Comparison of ENCODE assay signal across 1 cellular context in the genomic region with DNA sequence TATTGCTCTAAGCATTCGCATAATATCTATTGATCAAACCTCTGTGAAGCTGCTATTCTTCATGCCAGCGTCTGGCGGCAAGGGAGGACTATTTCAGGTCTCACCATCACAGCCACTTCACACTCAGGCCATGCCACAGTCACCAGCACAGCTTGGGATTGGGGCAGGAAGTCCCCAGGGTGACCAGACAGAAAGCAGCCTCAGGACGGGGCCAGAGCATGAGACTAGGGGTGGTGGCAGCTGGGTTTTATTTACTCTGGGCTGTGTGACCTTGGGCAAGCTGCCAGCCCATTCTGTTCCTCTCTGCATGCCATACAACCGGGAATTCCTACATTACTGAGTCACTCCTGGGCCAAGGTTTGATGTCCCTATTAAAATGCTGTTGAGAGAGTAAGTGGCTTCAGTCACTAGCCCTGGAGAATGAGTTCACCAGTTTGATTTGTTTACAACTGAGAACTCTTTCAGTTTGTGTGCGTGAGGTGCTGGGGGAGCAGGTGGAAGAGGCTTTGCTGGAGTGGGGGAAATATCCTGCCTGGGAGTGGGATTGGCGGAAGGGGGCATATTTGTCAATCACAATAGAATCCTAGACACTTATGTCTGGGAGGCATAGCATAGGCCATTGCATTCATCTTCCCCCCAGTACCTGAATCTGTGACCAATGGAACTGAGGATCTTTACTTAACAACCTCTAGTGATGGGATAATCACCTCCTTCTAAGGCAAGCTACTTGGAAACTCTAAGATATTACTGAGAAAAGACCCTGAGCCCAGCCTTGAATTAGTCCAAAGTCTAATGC.
A peak's percentile ranks its signal among the peaks of the same experiment; 100 is the strongest.
TF ChIP-seq lines count a peak whose summit lies in the region.

No MANE protein-coding gene starts in this region.

TF ChIP-seq in HepG2, 621 proteins besides CTCF, POLR2A, EP300 and RAD21 (continued from another document and continues in another):
- TF ChIP-seq ARID3A (IDR thresholded peaks at IDR 0.05; ENCODE audit: low read depth, low read length) = peak; percentile 97
- no peak for TF ChIP-seq CEBPG (CRISPR knock-in tag; IDR thresholded peaks at IDR 0.05)
- peak; percentile 41; the same call in 1 of the 2 replicates for TF ChIP-seq SOX13 (IDR thresholded peaks at IDR 0.05)
- peak in 1 of 2 experiments; percentile 91; a peak in 2 of 4 replicates for TF ChIP-seq SOX13 (CRISPR knock-in tag; conservative IDR thresholded peaks at IDR 0.05 in 1 of 2, IDR thresholded peaks at IDR 0.05 in 1 of 2)
- TF ChIP-seq, protein P1, sequence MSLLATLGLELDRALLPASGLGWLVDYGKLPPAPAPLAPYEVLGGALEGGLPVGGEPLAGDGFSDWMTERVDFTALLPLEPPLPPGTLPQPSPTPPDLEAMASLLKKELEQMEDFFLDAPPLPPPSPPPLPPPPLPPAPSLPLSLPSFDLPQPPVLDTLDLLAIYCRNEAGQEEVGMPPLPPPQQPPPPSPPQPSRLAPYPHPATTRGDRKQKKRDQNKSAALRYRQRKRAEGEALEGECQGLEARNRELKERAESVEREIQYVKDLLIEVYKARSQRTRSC (CRISPR knock-in tag; IDR thresholded peaks at IDR 0.05; ENCODE audit: low read depth) = no peak
- TF ChIP-seq, protein P2, sequence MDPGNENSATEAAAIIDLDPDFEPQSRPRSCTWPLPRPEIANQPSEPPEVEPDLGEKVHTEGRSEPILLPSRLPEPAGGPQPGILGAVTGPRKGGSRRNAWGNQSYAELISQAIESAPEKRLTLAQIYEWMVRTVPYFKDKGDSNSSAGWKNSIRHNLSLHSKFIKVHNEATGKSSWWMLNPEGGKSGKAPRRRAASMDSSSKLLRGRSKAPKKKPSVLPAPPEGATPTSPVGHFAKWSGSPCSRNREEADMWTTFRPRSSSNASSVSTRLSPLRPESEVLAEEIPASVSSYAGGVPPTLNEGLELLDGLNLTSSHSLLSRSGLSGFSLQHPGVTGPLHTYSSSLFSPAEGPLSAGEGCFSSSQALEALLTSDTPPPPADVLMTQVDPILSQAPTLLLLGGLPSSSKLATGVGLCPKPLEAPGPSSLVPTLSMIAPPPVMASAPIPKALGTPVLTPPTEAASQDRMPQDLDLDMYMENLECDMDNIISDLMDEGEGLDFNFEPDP (CRISPR knock-in tag; conservative IDR thresholded peaks at IDR 0.05) = no peak
- peak; percentile 76; the same call in 1 of the 2 replicates for TF ChIP-seq SPEN (CRISPR knock-in tag; IDR thresholded peaks at IDR 0.05; ENCODE audit: low read depth)
- no peak for TF ChIP-seq KDM2A (CRISPR knock-in tag; IDR thresholded peaks at IDR 0.05; ENCODE audit: borderline replicate concordance, low read depth)
- TF ChIP-seq SMARCE1 (IDR thresholded peaks at IDR 0.05; ENCODE audit: borderline replicate concordance) = no peak
- TF ChIP-seq ZNF432 (CRISPR knock-in tag; IDR thresholded peaks at IDR 0.05; ENCODE audit: borderline replicate concordance) = no peak
- TF ChIP-seq FOXP1 (IDR thresholded peaks at IDR 0.05) = peak; percentile 53; the same call in 1 of the 2 replicates
- peak; percentile 82 for TF ChIP-seq FOXP1 (CRISPR knock-in tag; IDR thresholded peaks at IDR 0.05)
- TF ChIP-seq PHF5A (CRISPR knock-in tag; IDR thresholded peaks at IDR 0.05; ENCODE audit: low read depth, unreplicated experiment) = no peak
- peak; percentile 79; the same call in 1 of the 2 replicates for TF ChIP-seq ZFP90 (CRISPR knock-in tag; IDR thresholded peaks at IDR 0.05; ENCODE audit: borderline replicate concordance)
- TF ChIP-seq RBM39 (IDR thresholded peaks at IDR 0.05; ENCODE audit: low read depth, low read length, poor library complexity, severe bottlenecking) = no peak
- no peak for TF ChIP-seq ZUFSP (CRISPR knock-in tag; IDR thresholded peaks at IDR 0.05; ENCODE audit: borderline replicate concordance)
- peak; percentile 70; the same call in 1 of the 2 replicates for TF ChIP-seq PITX1 (CRISPR knock-in tag; IDR thresholded peaks at IDR 0.05)
- no peak for TF ChIP-seq ZNF513 (CRISPR knock-in tag; conservative IDR thresholded peaks at IDR 0.05)
- no peak for TF ChIP-seq ZNF17 (CRISPR knock-in tag; IDR thresholded peaks at IDR 0.05)
- peak; percentile 61; the same call in 1 of the 2 replicates for TF ChIP-seq ZBTB39 (CRISPR knock-in tag; IDR thresholded peaks at IDR 0.05)
- TF ChIP-seq ZFP82 (CRISPR knock-in tag; IDR thresholded peaks at IDR 0.05; ENCODE audit: borderline replicate concordance) = no peak
- TF ChIP-seq ZBTB3 (CRISPR knock-in tag; IDR thresholded peaks at IDR 0.05; ENCODE audit: borderline replicate concordance, low read depth) = no peak; the same call in 1 of the 2 replicates
- TF ChIP-seq, protein P3, sequence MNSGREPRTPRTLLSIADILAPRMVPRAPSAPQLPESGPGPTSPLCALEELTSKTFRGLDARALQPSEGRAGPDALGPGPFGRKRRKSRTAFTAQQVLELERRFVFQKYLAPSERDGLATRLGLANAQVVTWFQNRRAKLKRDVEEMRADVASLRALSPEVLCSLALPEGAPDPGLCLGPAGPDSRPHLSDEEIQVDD (CRISPR knock-in tag; IDR thresholded peaks at IDR 0.05; ENCODE audit: borderline replicate concordance) = no peak
- TF ChIP-seq, protein P4, sequence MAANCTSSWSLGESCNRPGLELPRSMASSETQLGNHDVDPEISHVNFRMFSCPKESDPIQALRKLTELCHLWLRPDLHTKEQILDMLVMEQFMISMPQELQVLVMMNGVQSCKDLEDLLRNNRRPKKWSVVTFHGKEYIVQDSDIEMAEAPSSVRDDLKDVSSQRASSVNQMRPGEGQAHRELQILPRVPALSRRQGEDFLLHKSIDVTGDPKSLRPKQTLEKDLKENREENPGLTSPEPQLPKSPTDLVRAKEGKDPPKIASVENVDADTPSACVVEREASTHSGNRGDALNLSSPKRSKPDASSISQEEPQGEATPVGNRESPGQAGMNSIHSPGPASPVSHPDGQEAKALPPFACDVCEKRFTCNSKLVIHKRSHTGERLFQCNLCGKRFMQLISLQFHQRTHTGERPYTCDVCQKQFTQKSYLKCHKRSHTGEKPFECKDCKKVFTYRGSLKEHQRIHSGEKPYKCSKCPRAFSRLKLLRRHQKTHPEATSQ (CRISPR knock-in tag; IDR thresholded peaks at IDR 0.05; ENCODE audit: borderline replicate concordance) = no peak; the same call in 1 of the 2 replicates
- 0 out of 2 replicates have a peak, but pooled peaks have one; percentile 50 for TF ChIP-seq NR2F2 (IDR thresholded peaks at IDR 0.05; ENCODE audit: borderline replicate concordance, low read depth)
- TF ChIP-seq KMT2B (CRISPR knock-in tag; IDR thresholded peaks at IDR 0.05) = no peak
- peak; percentile 99 for TF ChIP-seq FOSL2 (CRISPR knock-in tag; IDR thresholded peaks at IDR 0.05)
- TF ChIP-seq ZBTB42 (CRISPR knock-in tag; IDR thresholded peaks at IDR 0.05) = 0 out of 2 replicates have a peak, but pooled peaks have one; percentile 29
- TF ChIP-seq MXI1 (IDR thresholded peaks at IDR 0.05; ENCODE audit: borderline replicate concordance, low read depth, low read length) = peak; percentile 66; the same call in 1 of the 3 replicates
- no peak for TF ChIP-seq GPN1 (CRISPR knock-in tag; IDR thresholded peaks at IDR 0.05; ENCODE audit: borderline replicate concordance)
- TF ChIP-seq ELF4 (CRISPR knock-in tag; IDR thresholded peaks at IDR 0.05; ENCODE audit: borderline replicate concordance) = 0 out of 2 replicates have a peak, but pooled peaks have one; percentile 49
- TF ChIP-seq, protein P5, sequence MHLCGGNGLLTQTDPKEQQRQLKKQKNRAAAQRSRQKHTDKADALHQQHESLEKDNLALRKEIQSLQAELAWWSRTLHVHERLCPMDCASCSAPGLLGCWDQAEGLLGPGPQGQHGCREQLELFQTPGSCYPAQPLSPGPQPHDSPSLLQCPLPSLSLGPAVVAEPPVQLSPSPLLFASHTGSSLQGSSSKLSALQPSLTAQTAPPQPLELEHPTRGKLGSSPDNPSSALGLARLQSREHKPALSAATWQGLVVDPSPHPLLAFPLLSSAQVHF (CRISPR knock-in tag; IDR thresholded peaks at IDR 0.05) = no peak
- TF ChIP-seq HHEX (CRISPR knock-in tag; IDR thresholded peaks at IDR 0.05) = no peak
- TF ChIP-seq ZNF33B (CRISPR knock-in tag; IDR thresholded peaks at IDR 0.05) = no peak
- peak; percentile 79; the same call in 1 of the 2 replicates for TF ChIP-seq HNF1A (IDR thresholded peaks at IDR 0.05; ENCODE audit: low read depth)
- peak; percentile 94 for TF ChIP-seq HNF1A (CRISPR knock-in tag; IDR thresholded peaks at IDR 0.05; ENCODE audit: borderline replicate concordance)
- peak; percentile 20; the same call in 1 of the 2 replicates for TF ChIP-seq TRIM24 (CRISPR knock-in tag; IDR thresholded peaks at IDR 0.05)
- TF ChIP-seq, protein P6, sequence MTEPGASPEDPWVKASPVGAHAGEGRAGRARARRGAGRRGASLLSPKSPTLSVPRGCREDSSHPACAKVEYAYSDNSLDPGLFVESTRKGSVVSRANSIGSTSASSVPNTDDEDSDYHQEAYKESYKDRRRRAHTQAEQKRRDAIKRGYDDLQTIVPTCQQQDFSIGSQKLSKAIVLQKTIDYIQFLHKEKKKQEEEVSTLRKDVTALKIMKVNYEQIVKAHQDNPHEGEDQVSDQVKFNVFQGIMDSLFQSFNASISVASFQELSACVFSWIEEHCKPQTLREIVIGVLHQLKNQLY (CRISPR knock-in tag; IDR thresholded peaks at IDR 0.05) = peak; percentile 34; the same call in 1 of the 2 replicates
- TF ChIP-seq ZBTB20 (CRISPR knock-in tag; IDR thresholded peaks at IDR 0.05; ENCODE audit: borderline replicate concordance, low read depth) = peak; percentile 79
- no peak for TF ChIP-seq ZNF383 (CRISPR knock-in tag; IDR thresholded peaks at IDR 0.05; ENCODE audit: borderline replicate concordance)
